ENCODE assay signal across 18 cellular contexts in the genomic region with DNA sequence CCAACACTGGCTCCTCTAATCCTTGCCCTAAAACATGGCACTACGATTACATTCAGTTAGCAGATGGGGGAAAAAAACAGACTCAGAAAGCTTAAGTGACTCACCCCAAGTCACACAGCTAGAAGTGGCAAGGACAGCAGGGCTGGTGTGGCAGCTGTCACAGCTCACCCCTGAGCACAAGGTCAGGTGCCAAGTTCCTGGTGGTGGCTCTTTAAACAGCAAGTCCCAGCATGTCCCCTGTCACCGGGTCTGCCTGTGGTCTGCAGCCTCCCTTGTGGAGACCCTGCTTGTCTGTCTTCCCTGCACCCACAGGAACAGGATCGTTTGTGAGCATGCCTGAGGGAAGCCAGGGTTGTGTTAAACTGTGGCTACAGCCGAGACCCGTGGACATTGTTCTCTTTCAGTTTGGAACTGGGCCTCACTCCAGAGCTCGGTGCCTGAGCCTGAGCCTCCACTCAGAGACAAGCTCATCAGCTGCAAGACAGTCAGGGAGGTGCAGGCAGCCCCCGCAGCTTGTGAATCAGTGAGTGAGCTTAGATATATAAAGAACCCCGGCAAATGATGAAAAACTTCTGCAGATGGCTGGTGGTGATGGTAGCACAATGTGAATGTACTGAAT.
A peak's percentile ranks its signal among the peaks of the same experiment; 100 is the strongest.
DNase-seq lines count a peak whose midpoint lies in the region; ATAC-seq and TF ChIP-seq lines count a peak whose summit lies in the region.
"Had no signal": no experiment of that assay in that cellular context is flagged by ENCODE, and none has a peak within 500 bp of the region (broad histone marks: within the 10 kb centered on the region; RNA-seq: fewer than 3 reads in every experiment).

No MANE protein-coding gene starts in this region.

- TF ChIP-seq POLR2A in right lobe of liver (IDR thresholded peaks at IDR 0.05) (no peak), suprapubic skin (IDR thresholded peaks at IDR 0.05) (no peak)

- no peak for DNase-seq in activated naive CD4-positive, alpha-beta T cell treated with anti-CD3 and anti-CD28 coated beads, Interleukin-2, amount 50 U/mL, for 72 hours (ENCODE audit: low spot score in 2 of 2)
- DNase-seq in activated naive CD4-positive, alpha-beta T cell (lab: John Stamatoyannopoulos, UW) = no peak
- DNase-seq in NCI-H2171 treated with DMSO at 0.1 percent for 48 hours (lab: John Stamatoyannopoulos, UW) (peak; percentile 60), right lobe of liver (peak in 1 of 3 donors; percentile 49), suprapubic skin (ENCODE audit: low spot score in 2 of 2) (no peak), 8988T (no peak)
- DNase-seq: activated effector memory CD4-positive, alpha-beta T cell treated with Interleukin-2 at 50 U/mL for 16 hours; BE2C; mesendoderm; NCI-H1930; stimulated activated CD4-positive, alpha-beta T cell treated with anti-CD3 and anti-CD28 coated beads, Interleukin-12 subunit alpha, Interleukin-12 subunit beta, amount 100 ng/mL, for 4 hours; stimulated activated naive B cell treated with anti-CD40 and anti-IgM and Interleukin-4, amounts not matched to agents 10 μg/mL and 1 μg/mL and 100 μg/mL, for 72 hours; T-helper 1 cell; trophoblast cell had no signal

- H3K36me3 Mint-ChIP-seq in activated naive CD4-positive, alpha-beta T cell treated with anti-CD3 and anti-CD28 coated beads, Interleukin-2, amount 50 U/mL, for 72 hours = no peaks in the 10 kb centered on the region
- H3K36me3 Mint-ChIP-seq: stimulated activated naive B cell treated with anti-CD40 and anti-IgM and Interleukin-4, amounts not matched to agents 10 μg/mL and 1 μg/mL and 100 μg/mL, for 72 hours had no signal

- no peaks in the 10 kb centered on the region for H3K4me1 ChIP-seq in right lobe of liver
- no peaks in the 10 kb centered on the region for H3K4me1 ChIP-seq in suprapubic skin
- H3K4me1 ChIP-seq: BE2C had no signal

- H3K36me3 ChIP-seq in right lobe of liver (no peaks in the 10 kb centered on the region), suprapubic skin (no peaks in the 10 kb centered on the region)
- H3K36me3 ChIP-seq: BE2C had no signal

- H3K9me3 ChIP-seq in right lobe of liver = no peaks in the 10 kb centered on the region
- H3K9me3 ChIP-seq in suprapubic skin = no peaks in the 10 kb centered on the region
- H3K9me3 ChIP-seq: BE2C had no signal

- no peaks in the 10 kb centered on the region for H3K9me3 Mint-ChIP-seq in activated naive CD4-positive, alpha-beta T cell treated with anti-CD3 and anti-CD28 coated beads, Interleukin-2, amount 50 U/mL, for 72 hours
- H3K9me3 Mint-ChIP-seq: stimulated activated naive B cell treated with anti-CD40 and anti-IgM and Interleukin-4, amounts not matched to agents 10 μg/mL and 1 μg/mL and 100 μg/mL, for 72 hours had no signal

- no peaks in the 10 kb centered on the region for H3K27me3 ChIP-seq in right lobe of liver
- H3K27me3 ChIP-seq in suprapubic skin = no peaks in the 10 kb centered on the region
- H3K27me3 ChIP-seq: BE2C had no signal

- H3K27ac Mint-ChIP-seq in activated naive CD4-positive, alpha-beta T cell treated with anti-CD3 and anti-CD28 coated beads, Interleukin-2, amount 50 U/mL, for 72 hours = no peak overlapping the region
- H3K27ac Mint-ChIP-seq: nephron; progenitor cell of endocrine pancreas; stimulated activated naive B cell treated with anti-CD40 and anti-IgM and Interleukin-4, amounts not matched to agents 10 μg/mL and 1 μg/mL and 100 μg/mL, for 72 hours had no signal

- no peak for TF ChIP-seq CTCF in right lobe of liver (IDR thresholded peaks at IDR 0.05)
- no peak for TF ChIP-seq CTCF in suprapubic skin (IDR thresholded peaks at IDR 0.05)

- no peak for TF ChIP-seq EP300 in suprapubic skin (IDR thresholded peaks at IDR 0.05)

- intact Hi-C loops in right lobe of liver (cut with DNase I) = no loop called here

- WGBS in right lobe of liver (ENCODE audit: insufficient coverage, low coverage, low lambda C conversion rate, missing lambda C conversion rate) = 27% methylated on average over 6 of the region's 8 CpGs
- WGBS in suprapubic skin = 71% methylated on average over 8 of the region's 8 CpGs

- peak; percentile 56 to 88 for ATAC-seq in activated naive CD4-positive, alpha-beta T cell treated with anti-CD3 and anti-CD28 coated beads, Interleukin-2, amount 50 U/mL, for 72 hours
- peak; percentile 46 for ATAC-seq in HG03432 (IDR thresholded peaks at IDR 0.05; ENCODE audit: unreplicated experiment)
- ATAC-seq in right lobe of liver = peak; percentile 68 to 83 (median 77)
- ATAC-seq: HCT116; stimulated activated naive B cell treated with anti-CD40 and anti-IgM and Interleukin-4, amounts not matched to agents 10 μg/mL and 1 μg/mL and 100 μg/mL, for 72 hours had no signal

- H3K4me3 ChIP-seq in right lobe of liver (no peak overlapping the region), suprapubic skin (no peak overlapping the region)

- no peak overlapping the region for H3K27ac ChIP-seq in right lobe of liver
- no peak overlapping the region for H3K27ac ChIP-seq in suprapubic skin
